In the genomic region with DNA sequence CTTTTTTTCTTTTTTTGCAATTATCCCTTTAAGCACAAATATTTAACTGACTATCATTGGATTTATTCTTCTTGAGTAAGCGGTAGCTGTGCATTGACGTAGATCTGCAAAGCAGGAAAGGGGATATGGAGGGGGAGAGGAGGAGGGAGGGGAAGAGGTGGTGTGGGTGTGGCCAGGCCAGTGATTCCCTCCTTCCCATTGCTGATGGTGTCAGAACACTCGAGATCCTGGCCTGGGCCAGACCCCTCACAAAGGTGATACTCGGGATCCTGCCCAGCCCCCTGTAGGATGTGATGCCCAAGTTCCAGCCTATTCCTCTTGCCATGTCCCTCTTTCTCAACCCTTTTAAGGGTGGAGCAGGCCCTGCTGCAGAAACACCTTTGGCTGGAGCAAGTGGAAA, we compare ENCODE assay signal across 23 cellular contexts. TPM values are rescaled to one million over a fixed set of nuclear protein-coding genes. Genes with fewer than 3 reads are reported as not detected.
"Had no signal": no experiment of that assay in that cellular context is flagged by ENCODE, and none has a peak within 500 bp of the region (broad histone marks: within the 10 kb centered on the region; RNA-seq: fewer than 3 reads in every experiment).

No MANE protein-coding gene starts in this region.

- DNase-seq: KBM-7, MV-4-11, NCI-H1092, NCI-H1105 treated with DMSO at 0.1 percent for 48 hours, NCI-H1417 treated with DMSO at 0.1 percent for 48 hours, NCI-H146, NCI-H1694 treated with DMSO at 0.1 percent for 48 hours, NCI-H1930, NCI-H2081, NCI-H2107, NCI-H2227 treated with DMSO at 0.1 percent for 48 hours, NCI-H524 treated with DMSO at 0.1 percent for 48 hours, NCI-H69, NCI-H774, Right ventricle myocardium superior, RPMI8226, SIG-M5 had no signal

- H3K27ac ChIP-seq: SJSA1, SK-N-MC had no signal

- H3K27me3 ChIP-seq: SJSA1 had no signal

- H3K4me3 ChIP-seq: SJSA1, SK-N-MC had no signal

- H3K9me3 ChIP-seq: SJSA1 had no signal

- H3K4me1 ChIP-seq: SJSA1 had no signal

- H3K36me3 ChIP-seq: SJSA1 had no signal

RNA-seq across cellular contexts. Expression of a gene that starts 9.9 kb away (rescaled TPM):
- total RNA-seq: HT-29, LHCN-M2, MCF 10A, NCI-H460, Right ventricle myocardium superior, SJSA1 had no signal

RNA-seq across cellular contexts. Expression of a gene that starts 53.7 kb away (rescaled TPM):
- total RNA-seq: HT-29, LHCN-M2, MCF 10A, NCI-H460, SJSA1 had no signal
